ENCODE assay signal across 20 cellular contexts in the genomic region with DNA sequence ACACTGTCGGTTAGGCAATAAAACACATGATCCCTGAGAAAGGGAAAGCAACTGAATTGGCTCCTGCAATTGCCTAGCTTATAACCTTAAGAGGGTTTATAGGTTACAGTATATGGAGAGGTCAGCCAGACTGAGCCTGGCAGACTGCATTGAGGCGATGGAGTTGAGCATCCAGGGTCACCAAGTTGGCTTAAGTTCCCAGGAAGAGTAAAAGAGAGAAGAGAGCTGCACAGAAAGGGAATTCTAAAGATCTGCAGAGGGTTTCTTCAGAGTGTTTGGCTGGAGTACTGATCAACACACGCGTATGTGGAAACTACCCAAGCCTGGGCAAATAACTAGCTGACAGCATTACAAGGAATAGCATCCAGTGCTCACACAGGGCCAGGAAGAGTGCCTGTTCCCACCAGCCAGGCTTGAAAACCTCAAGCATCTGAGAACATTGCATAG. TPM values are rescaled to one million over a fixed set of nuclear protein-coding genes. Genes with fewer than 3 reads are reported as not detected.
DNase-seq lines count a peak whose midpoint lies in the region; ATAC-seq and TF ChIP-seq lines count a peak whose summit lies in the region.
"Had no signal": no experiment of that assay in that cellular context is flagged by ENCODE, and none has a peak within 500 bp of the region (broad histone marks: within the 10 kb centered on the region; RNA-seq: fewer than 3 reads in every experiment).

No MANE protein-coding gene starts in this region.

- H3K27me3 ChIP-seq in right lobe of liver (no peaks in the 10 kb centered on the region), sigmoid colon (no peaks in the 10 kb centered on the region)
- H3K27me3 ChIP-seq: suprapubic skin had no signal

- peaks cover 0 to 18% (median 0%) of the 10 kb centered on the region in 4 donors for H3K4me1 ChIP-seq in right lobe of liver
- peaks cover 0 to 51% (median 35%) of the 10 kb centered on the region in 4 donors for H3K4me1 ChIP-seq in sigmoid colon

- peak overlapping the region in 1 of 3 donors; percentile 17 for H3K27ac ChIP-seq in right lobe of liver
- H3K27ac ChIP-seq in sigmoid colon, result peak overlapping the region; percentile 55 to 71 (median 66)
- H3K27ac ChIP-seq: A549, suprapubic skin had no signal

- ATAC-seq in right lobe of liver (peak; percentile 44 to 77 (median 56)), GM18520 (IDR thresholded peaks at IDR 0.05; ENCODE audit: unreplicated experiment) (no peak)
- ATAC-seq: A549, PC-3 had no signal

- intact Hi-C loops in right lobe of liver (cut with DNase I), result no loop called here
- intact Hi-C loops in sigmoid colon (cut with DNase I), result no loop called here

- no peak for TF ChIP-seq EP300 in sigmoid colon (IDR thresholded peaks at IDR 0.05)

- no peaks in the 10 kb centered on the region for H3K9me3 ChIP-seq in right lobe of liver
- no peaks in the 10 kb centered on the region for H3K9me3 ChIP-seq in sigmoid colon
- H3K9me3 ChIP-seq: A549, SK-N-SH, suprapubic skin had no signal

- 58% methylated on average over 4 of the region's 4 CpGs for WGBS in right lobe of liver (ENCODE audit: insufficient coverage, low coverage, low lambda C conversion rate, missing lambda C conversion rate)
- 14 to 52% methylated on average over 4 of the region's 4 CpGs for WGBS in sigmoid colon, 2 donors

- H3K36me3 ChIP-seq in right lobe of liver, result no peaks in the 10 kb centered on the region
- H3K36me3 ChIP-seq in sigmoid colon, result no peaks in the 10 kb centered on the region
- H3K36me3 ChIP-seq: suprapubic skin had no signal

- TF ChIP-seq CTCF in AG10803 (conservative IDR thresholded peaks at IDR 0.05; ENCODE audit: low read length) (no peak), right lobe of liver (IDR thresholded peaks at IDR 0.05) (no peak), sigmoid colon (IDR thresholded peaks at IDR 0.05) (no peak)

- DNase-seq in AG10803 (ENCODE audit: low read depth) (peak; percentile 71), fibroblast of gingiva (ENCODE audit: low read depth) (peak; percentile 91), right lobe of liver (no peak), sigmoid colon (peak; percentile 77), HCEC 1CT (no peak), SK-N-DZ (ENCODE audit: low spot score) (no peak)
- DNase-seq in activated CD4-positive, alpha-beta T cell treated with anti-CD3 and anti-CD28 coated beads for 4 hours, result no peak
- DNase-seq: activated CD4-positive, alpha-beta T cell treated with anti-CD3 and anti-CD28 coated beads, Interleukin-2, amount 50 U/mL, for 48 hours; activated T-cell treated with anti-CD3 and anti-CD28 coated beads, Interleukin-2, amount 50 U/mL, for 48 hours; CD8-positive, alpha-beta memory T cell; central memory CD4-positive, alpha-beta T cell; glutamatergic neuron; Kasumi-1; NCI-H526 treated with DMSO at 0.1 percent for 48 hours; PC-3; posterior cingulate gyrus; SK-N-SH had no signal

- TF ChIP-seq POLR2A in right lobe of liver (IDR thresholded peaks at IDR 0.05), result no peak
- TF ChIP-seq POLR2A in sigmoid colon (IDR thresholded peaks at IDR 0.05), result no peak

- no peak overlapping the region for H3K4me3 ChIP-seq in AG10803 (ENCODE audit: low read length)
- H3K4me3 ChIP-seq in right lobe of liver, result no peak overlapping the region
- H3K4me3 ChIP-seq in sigmoid colon, result peak overlapping the region in 1 of 4 donors; percentile 9
- H3K4me3 ChIP-seq: A549, suprapubic skin had no signal

RNA-seq across cellular contexts. Expression of a gene that starts 11.2 kb away (rescaled TPM):
- total RNA-seq in right lobe of liver (1 to 10 TPM; 4.2 to 7.1 (median 4.7) TPM), sigmoid colon (10 to 100 TPM; 11.9 to 21.1 (median 14.3) TPM)
- polyA plus RNA-seq in sigmoid colon, result 10 to 100 TPM; 12.9 to 21.0 (median 18.6) TPM
- polyA plus RNA-seq in SK-N-DZ (2014; cell fraction: cytosol; rRNA removed), result 14.6 and 21.9 TPM in 2 replicates
- 15.3 and 17.0 TPM in 2 replicates for polyA plus RNA-seq in SK-N-DZ (2014; cell fraction: nucleus; rRNA removed)

RNA-seq across cellular contexts. Expression of a gene that starts 11.7 kb away (rescaled TPM):
- total RNA-seq in right lobe of liver (10 to 100 TPM in 5 of 6 experiments, 1 to 10 TPM in 1; 9.6 to 25.3 (median 12.1) TPM), sigmoid colon (10 to 100 TPM; 49.7 to 65.4 (median 58.9) TPM)
- 10 to 100 TPM; 51.1 to 70.7 (median 63.8) TPM for polyA plus RNA-seq in sigmoid colon
- 167 and 193 TPM in 2 replicates for polyA plus RNA-seq in SK-N-DZ (2014; cell fraction: cytosol; rRNA removed)
- polyA plus RNA-seq in SK-N-DZ (2014; cell fraction: nucleus; rRNA removed), result 87.9 and 91.2 TPM in 2 replicates

Comparison
In these comparisons a context has a peak if more than half of its experiments do, and no peak if none do; other contexts are left out.
1. DNase-seq: peak in AG10803 (single experiment), fibroblast of gingiva (single experiment) and sigmoid colon (single experiment); none in right lobe of liver (0 of 3), HCEC 1CT (single experiment), activated CD4-positive, alpha-beta T cell treated with anti-CD3 and anti-CD28 coated beads for 4 hours (0 of 2) and SK-N-DZ (single experiment).